ENCODE assay signal across 12 cellular contexts in genomic region chr5:151238303-151238741, GRCh38. TPM values are rescaled to one million over a fixed set of nuclear protein-coding genes. Genes with fewer than 3 reads are reported as not detected.
DNase-seq lines count a peak whose midpoint lies in the region; ATAC-seq and TF ChIP-seq lines count a peak whose summit lies in the region.
"Had no signal": no experiment of that assay in that cellular context is flagged by ENCODE, and none has a peak within 500 bp of the region (broad histone marks: within the 10 kb centered on the region; RNA-seq: fewer than 3 reads in every experiment).

No MANE protein-coding gene starts in this region.

- no peaks in the 10 kb centered on the region for H3K27me3 Mint-ChIP-seq in mesothelial cell of epicardium (ENCODE audit: low read depth)

- peak overlapping the region in 1 of 2 donors; percentile 46 for H3K9ac ChIP-seq in colonic mucosa (ENCODE audit: low read depth in 2 of 2, low read length in 2 of 2)

- H3K4me1 ChIP-seq in colonic mucosa = no peaks in the 10 kb centered on the region
- peaks cover 0 to 41% (median 39%) of the 10 kb centered on the region in 4 donors for H3K4me1 ChIP-seq in sigmoid colon
- H3K4me1 ChIP-seq: HAP-1 had no signal

- peak; percentile 48 for ATAC-seq in GM18861 (IDR thresholded peaks at IDR 0.05; ENCODE audit: unreplicated experiment)
- peak; percentile 38 for ATAC-seq in HG02852 (IDR thresholded peaks at IDR 0.05; ENCODE audit: unreplicated experiment)

- no peak overlapping the region for H3K4me3 Mint-ChIP-seq in mesothelial cell of epicardium

- TF ChIP-seq EP300 in sigmoid colon (IDR thresholded peaks at IDR 0.05) = no peak

- TF ChIP-seq CTCF in colonic mucosa (IDR thresholded peaks at IDR 0.05) (no peak), sigmoid colon (IDR thresholded peaks at IDR 0.05) (no peak), mesothelial cell of epicardium (IDR thresholded peaks at IDR 0.05; ENCODE audit: unreplicated experiment) (no peak)

- no peaks in the 10 kb centered on the region for H3K36me3 Mint-ChIP-seq in mesothelial cell of epicardium

- peaks cover 17% of the 10 kb centered on the region for H3K4me1 Mint-ChIP-seq in mesothelial cell of epicardium

- TF ChIP-seq POLR2A in sigmoid colon (IDR thresholded peaks at IDR 0.05) = no peak

- H3K9me3 ChIP-seq in colonic mucosa (no peaks in the 10 kb centered on the region), sigmoid colon (no peaks in the 10 kb centered on the region), MG63 (no peaks in the 10 kb centered on the region)
- H3K9me3 ChIP-seq: HAP-1, neutrophil had no signal

- no peak for DNase-seq in colonic mucosa
- peak; percentile 86 for DNase-seq in sigmoid colon
- DNase-seq in MG63 = no peak
- no peak for DNase-seq in mesothelial cell of epicardium (ENCODE audit: low spot score in 2 of 2, unreplicated experiment in 2 of 2)
- no peak for DNase-seq in activated gamma-delta T cell (lab: John Stamatoyannopoulos, UW)
- DNase-seq in NCI-H446 (lab: John Stamatoyannopoulos, UW) = no peak
- DNase-seq: cerebellar nuclear complex had no signal

- H3K4me3 ChIP-seq in colonic mucosa (no peak overlapping the region), sigmoid colon (peak overlapping the region; percentile 15 to 40 (median 34)), MG63 (no peak overlapping the region)
- H3K4me3 ChIP-seq: HAP-1, SK-N-MC had no signal

- H3K27me3 ChIP-seq in colonic mucosa (no peaks in the 10 kb centered on the region), sigmoid colon (no peaks in the 10 kb centered on the region), MG63 (no peaks in the 10 kb centered on the region; the same call in 1 of the 2 replicates)

- peaks cover 3% of the 10 kb centered on the region for H3K9me3 Mint-ChIP-seq in mesothelial cell of epicardium

- H3K36me3 ChIP-seq in colonic mucosa = no peaks in the 10 kb centered on the region
- no peaks in the 10 kb centered on the region for H3K36me3 ChIP-seq in sigmoid colon
- H3K36me3 ChIP-seq in MG63 = no peaks in the 10 kb centered on the region
- H3K36me3 ChIP-seq: HAP-1, neutrophil had no signal

- H3K27ac ChIP-seq in colonic mucosa = peak overlapping the region; percentile 5
- peak overlapping the region; percentile 84 to 90 (median 86) for H3K27ac ChIP-seq in sigmoid colon
- H3K27ac ChIP-seq: neutrophil, SK-N-MC had no signal

- intact Hi-C loops in colonic mucosa (cut with DNase I) = loop anchor here (5.0 kb wide), 1 partner anchor 111 kb away; no protein-coding TSS in a partner anchor
- intact Hi-C loops in sigmoid colon (cut with DNase I) = loop anchor here (2.0 to 10.0 kb wide), 3 partner anchors 86 to 184 kb away; no protein-coding TSS in a partner anchor

- H3K27ac Mint-ChIP-seq in mesothelial cell of epicardium = no peak overlapping the region

- 44 to 69% methylated on average over 14 of the region's 14 CpGs for WGBS in sigmoid colon, 2 donors

RNA-seq across cellular contexts. Expression of gene CCDC69, which starts 14.4 kb away (rescaled TPM):
- 10 to 100 TPM in 1 of 2 donors, 1 to 10 TPM in 1; 4.2 to 23.8 TPM for total RNA-seq in colonic mucosa
- 100 to 1,000 TPM; 199 to 342 (median 258) TPM for total RNA-seq in sigmoid colon
- 10 to 100 TPM in 2 of 3 donors, 1 to 10 TPM in 1; 6.0 to 48.7 (median 43.2) TPM for polyA plus RNA-seq in sigmoid colon
- total RNA-seq in MG63 (2014; rRNA removed; shearing (Covaris generic); ENCODE audit: low replicate concordance) = 0.27 and 0.40 TPM in 2 replicates
- total RNA-seq in mesothelial cell of epicardium = 4.7 to 5.5 TPM (median 4.8 TPM) in 3 replicates

RNA-seq across cellular contexts. Expression of gene GM2A, which starts 14.7 kb away (rescaled TPM):
- 10 to 100 TPM; 22.0 to 27.2 TPM for total RNA-seq in colonic mucosa
- 10 to 100 TPM; 19.4 to 31.9 (median 29.3) TPM for total RNA-seq in sigmoid colon
- 10 to 100 TPM; 10.2 to 35.1 (median 32.3) TPM for polyA plus RNA-seq in sigmoid colon
- 12.9 and 15.7 TPM in 2 replicates for total RNA-seq in MG63 (2014; rRNA removed; shearing (Covaris generic); ENCODE audit: low replicate concordance)
- total RNA-seq in mesothelial cell of epicardium = 41.8 to 42.9 TPM (median 42.7 TPM) in 3 replicates

Comparison
In these comparisons a context has a peak if more than half of its experiments do, and no peak if none do; other contexts are left out.
1. H3K4me3 ChIP-seq: peak in sigmoid colon (4 of 4); none in colonic mucosa (single experiment) and MG63 (single experiment).
2. RNA of gene CCDC69, which starts 14.4 kb away (total RNA-seq): 199 to 342 TPM in sigmoid colon; 4.2 to 23.8 TPM in colonic mucosa, 4.7 to 5.5 TPM in mesothelial cell of epicardium and 0.27 to 0.40 TPM in MG63; every median in the first group is over 4 times any median in the second.